In genomic region chr4:108466936-108467902, GRCh38 we compare ENCODE assay signal across 8 cellular contexts.
DNase-seq lines count a peak whose midpoint lies in the region; ATAC-seq, FAIRE-seq and TF ChIP-seq lines count a peak whose summit lies in the region.

No MANE protein-coding gene starts in this region.

- H3K4me3 ChIP-seq in skeletal muscle cell (ENCODE audit: low read depth, low read length), result no peak overlapping the region

- FAIRE-seq in GM12892 (lab: Jason Lieb, UNC), result peak; percentile 60

- no peak for TF ChIP-seq POLR2A in GM12892 (IDR thresholded peaks at IDR 0.05; ENCODE audit: low read depth, low read length)

- DNase-seq in GM12892 (ENCODE audit: insufficient read length) (no peak), HPDE6-E6E7 (ENCODE audit: extremely low spot score) (peak; percentile 87), amniotic stem cell (lab: John Stamatoyannopoulos, UW) (peak; percentile 18), skeletal muscle cell (ENCODE audit: low read depth) (peak; percentile 65), pons (ENCODE audit: low spot score) (no peak), dermis blood vessel endothelial cell (no peak)
- no peak for DNase-seq in stimulated activated CD4-positive, alpha-beta T cell treated with anti-CD3 and anti-CD28 coated beads, Interleukin-2, amount 100 ng/mL, for 48 hours

- peak; percentile 93 for ATAC-seq in GM21528 (IDR thresholded peaks at IDR 0.05; ENCODE audit: low FRiP score, unreplicated experiment)

Comparison
In these comparisons a context has a peak if more than half of its experiments do, and no peak if none do; other contexts are left out.
1. DNase-seq: peak in HPDE6-E6E7 (single experiment), amniotic stem cell (single experiment) and skeletal muscle cell (single experiment); none in GM12892 (single experiment), pons (single experiment), stimulated activated CD4-positive, alpha-beta T cell treated with anti-CD3 and anti-CD28 coated beads, Interleukin-2, amount 100 ng/mL, for 48 hours (0 of 2) and dermis blood vessel endothelial cell (single experiment).